Comparison of ENCODE assay signal across 2 cellular contexts in genomic region chr12:6752181-6752930, GRCh38.
TF ChIP-seq lines count a peak whose summit lies in the region.

No MANE protein-coding gene starts in this region.

TF ChIP-seq in IMR-90, 13 proteins besides CTCF, POLR2A, EP300 and RAD21:
- TF ChIP-seq NFE2L2 (IDR thresholded peaks at IDR 0.05; ENCODE audit: low read depth, low read length), result no peak
- peak; percentile 47 for TF ChIP-seq SMC3 (IDR thresholded peaks at IDR 0.05; ENCODE audit: low read depth, low read length)

TF ChIP-seq in WTC11, 78 proteins besides CTCF, POLR2A, EP300 and RAD21:
- TF ChIP-seq ERG (CRISPR knock-in tag; IDR thresholded peaks at IDR 0.05) (no peak), PRDM15 (CRISPR knock-in tag; IDR thresholded peaks at IDR 0.05) (peak; percentile 58; the same call in 1 of the 2 replicates), JUN (CRISPR knock-in tag; IDR thresholded peaks at IDR 0.05) (0 out of 2 replicates have a peak, but pooled peaks have one; percentile 48), SMAD3 (CRISPR knock-in tag; IDR thresholded peaks at IDR 0.05; ENCODE audit: borderline replicate concordance) (0 out of 2 replicates have a peak, but pooled peaks have one; percentile 28), NFYB (CRISPR knock-in tag; conservative IDR thresholded peaks at IDR 0.05; ENCODE audit: low read depth) (0 out of 2 replicates have a peak, but pooled peaks have one; percentile 32), HMGXB4 (CRISPR knock-in tag; IDR thresholded peaks at IDR 0.05) (no peak), TP53 (CRISPR knock-in tag; IDR thresholded peaks at IDR 0.05) (no peak), ZNF416 (CRISPR knock-in tag; IDR thresholded peaks at IDR 0.05) (0 out of 2 replicates have a peak, but pooled peaks have one; percentile 50)
